In genomic region chr10:85921789-85922188, GRCh38 we compare ENCODE assay signal across 30 cellular contexts.
"Had no signal": no experiment of that assay in that cellular context is flagged by ENCODE, and none has a peak within 500 bp of the region (broad histone marks: within the 10 kb centered on the region; RNA-seq: fewer than 3 reads in every experiment).

No MANE protein-coding gene starts in this region.

- H3K27ac ChIP-seq: adrenal gland, ascending aorta, cardiac muscle cell, colonic mucosa, epithelial cell of prostate, esophagus squamous epithelium, gastrocnemius medialis, left ventricle myocardium inferior, neutrophil, ovary, prostate gland, spleen, tibial nerve had no signal

- H3K36me3 ChIP-seq: adrenal gland, ascending aorta, cardiac muscle cell, colonic mucosa, esophagus squamous epithelium, gastrocnemius medialis, left ventricle myocardium inferior, neutrophil, ovary, prostate gland, spleen, tibial nerve had no signal

- H3K9me3 ChIP-seq: adrenal gland, ascending aorta, colonic mucosa, esophagus squamous epithelium, gastrocnemius medialis, left ventricle myocardium inferior, mucosa of descending colon, neutrophil, ovary, prostate gland, spleen, tibial nerve had no signal

- H3K4me3 ChIP-seq: adrenal gland, ascending aorta, cardiac muscle cell, colonic mucosa, esophagus squamous epithelium, gastrocnemius medialis, left ventricle myocardium inferior, mucosa of descending colon, ovary, prostate gland, spleen, tibial nerve had no signal

- H3K4me1 ChIP-seq: ascending aorta, colonic mucosa, prostate gland, spleen had no signal

- H3K27me3 ChIP-seq: adrenal gland, ascending aorta, cardiac muscle cell, colonic mucosa, esophagus squamous epithelium, gastrocnemius medialis, neutrophil, ovary, tibial nerve had no signal

- DNase-seq: activated B cell treated with CpG ODN at 0.5 μM for 24 hours; activated CD4-positive, alpha-beta T cell treated with anti-CD3 and anti-CD28 coated beads for 36 hours; activated CD4-positive, alpha-beta T cell treated with anti-CD3 and anti-CD28 coated beads, Interleukin-2, amount 50 U/mL, for 4 hours; activated effector memory CD4-positive, alpha-beta T cell treated with anti-CD3 and anti-CD28 coated beads, Interleukin-2, amount 50 U/mL, for 16 hours; activated naive CD4-positive, alpha-beta T cell treated with anti-CD3 and anti-CD28 coated beads for 36 hours; activated naive CD8-positive, alpha-beta T cell treated with anti-CD3 and anti-CD28 coated beads for 36 hours; activated T-cell treated with anti-CD3 and anti-CD28 coated beads, Interleukin-2, amount 50 U/mL, for 1 hour; adrenal gland; cerebellar nuclear complex; colonic mucosa; effector CD8-positive, alpha-beta T cell; esophagus squamous epithelium; gastrocnemius medialis; glutamatergic neuron; islet precursor cell; left ventricle myocardium inferior; mucosa of descending colon; ovary; retina; spleen; stimulated activated naive CD4-positive, alpha-beta T cell; T-helper 1 cell had no signal

- ATAC-seq: activated CD4-positive, alpha-beta T cell treated with anti-CD3 and anti-CD28 coated beads for 36 hours; gastrocnemius medialis; mucosa of descending colon; natural killer cell treated with Interleukin-12 subunit alpha and Interleukin-12 subunit beta and Interleukin-15 and Interleukin-18, amount 100 ng/mL, for 72 hours had no signal

- FAIRE-seq: endometrium had no signal
